8 cellular contexts compared by ENCODE assay signal in genomic region chr11:10858505-10859360, GRCh38. TPM values are rescaled to one million over a fixed set of nuclear protein-coding genes. Genes with fewer than 3 reads are reported as not detected.
DNase-seq lines count a peak whose midpoint lies in the region; ATAC-seq and TF ChIP-seq lines count a peak whose summit lies in the region.

No MANE protein-coding gene starts in this region.

- no peak for TF ChIP-seq POLR2A in prostate gland (IDR thresholded peaks at IDR 0.05)

- H3K4me1 ChIP-seq in SJCRH30 (0 out of 2 replicates have a peak, but pooled peaks cover 4% of the 10 kb centered on the region), right cardiac atrium (ENCODE audit: control insufficient read depth, insufficient read depth, low read length) (no peaks in the 10 kb centered on the region), prostate gland (replicated peaks) (no peaks in the 10 kb centered on the region)

- ATAC-seq in GM19463 (IDR thresholded peaks at IDR 0.05; ENCODE audit: unreplicated experiment) = peak; percentile 10
- ATAC-seq in HG03571 (IDR thresholded peaks at IDR 0.05; ENCODE audit: unreplicated experiment) = peak; percentile 23
- peak; percentile 64 to 69 for ATAC-seq in right cardiac atrium

- WGBS in right cardiac atrium = under 1% methylated on average over 42 of the region's 42 CpGs
- 0% methylated on average over 28 of the region's 42 CpGs for WGBS in prostate gland

- H3K4me3 ChIP-seq in SJCRH30 = peak overlapping the region; percentile 68
- H3K4me3 ChIP-seq in right cardiac atrium (ENCODE audit: low read length) = peak overlapping the region; percentile 73
- H3K4me3 ChIP-seq in prostate gland = peak overlapping the region; percentile 69 to 72

- TF ChIP-seq CTCF in prostate gland (IDR thresholded peaks at IDR 0.05) = no peak

- DNase-seq in COLO668 (lab: John Stamatoyannopoulos, UW; ENCODE audit: unreplicated experiment) = peak; percentile 82
- DNase-seq in SJCRH30 = peak in 1 of 2 experiments; percentile 78
- peak in 53 of 56 donors; percentile 7 to 87 (median 69) for DNase-seq in amygdala (lab: John Stamatoyannopoulos, UW)
- DNase-seq in right cardiac atrium = peak; percentile 73 to 89 (median 88)
- peak; percentile 54 for DNase-seq in prostate gland (ENCODE audit: low spot score)
- no peak for DNase-seq in NCI-H748 (lab: John Stamatoyannopoulos, UW; ENCODE audit: unreplicated experiment)

- H3K27me3 ChIP-seq in SJCRH30 = no peaks in the 10 kb centered on the region
- no peaks in the 10 kb centered on the region for H3K27me3 ChIP-seq in right cardiac atrium (ENCODE audit: control insufficient read depth, insufficient read depth)
- no peaks in the 10 kb centered on the region for H3K27me3 ChIP-seq in prostate gland (replicated peaks; ENCODE audit: insufficient read depth)

- H3K9me3 ChIP-seq in SJCRH30 (replicated peaks) = no peaks in the 10 kb centered on the region
- H3K9me3 ChIP-seq in right cardiac atrium (ENCODE audit: control insufficient read depth, low read length) = no peaks in the 10 kb centered on the region
- no peaks in the 10 kb centered on the region for H3K9me3 ChIP-seq in prostate gland

- H3K36me3 ChIP-seq in SJCRH30 (peaks cover 23% of the 10 kb centered on the region), prostate gland (no peaks in the 10 kb centered on the region)

- H3K27ac ChIP-seq in SJCRH30 (peak overlapping the region; percentile 79), right cardiac atrium (ENCODE audit: low read length) (peak overlapping the region; percentile 99), prostate gland (peak overlapping the region; percentile 96 to 98)

- intact Hi-C loops in right cardiac atrium (cut with DNase I) = loop anchor here in 2 of 4 donors (2.0 to 5.0 kb wide), 3 partner anchors 51 to 74 kb away; partner anchors contain the start of gene EIF4G2 (in 2 of the 2)
- intact Hi-C loops in prostate gland (cut with DNase I) = loop anchor here (5.0 kb wide), 3 partner anchors 39 to 106 kb away; partner anchors contain the start of gene CTR9

RNA-seq across cellular contexts. Expression of gene ZBED5, which starts 0.9 kb away (rescaled TPM):
- 59.6 and 73.8 TPM in 2 replicates for total RNA-seq in SJCRH30 (2014; rRNA removed; shearing (Covaris generic))
- total RNA-seq in right cardiac atrium = 10 to 100 TPM; 40.6 to 46.7 (median 44.2) TPM
- 23.8 TPM for polyA plus RNA-seq in right cardiac atrium
- total RNA-seq in prostate gland = 10 to 100 TPM; 26.2 to 33.0 TPM

RNA-seq across cellular contexts. Expression of gene EIF4G2, which starts 50.0 kb away (rescaled TPM):
- total RNA-seq in SJCRH30 (2014; rRNA removed; shearing (Covaris generic)) = 1,193 and 1,203 TPM in 2 replicates
- total RNA-seq in right cardiac atrium = 100 to 1,000 TPM; 657 to 718 (median 693) TPM
- polyA plus RNA-seq in right cardiac atrium = 266 TPM
- 100 to 1,000 TPM; 382 to 500 TPM for total RNA-seq in prostate gland

Comparison
In these comparisons a context has a peak if more than half of its experiments do, and no peak if none do; other contexts are left out.
1. ATAC-seq: peak in every context shown above with its lines; median percentile 66 in right cardiac atrium; 23 in HG03571; 10 in GM19463.